ENCODE assay signal across 10 cellular contexts in genomic region chr17:19260958-19261357, GRCh38. TPM values are rescaled to one million over a fixed set of nuclear protein-coding genes. Genes with fewer than 3 reads are reported as not detected.
DNase-seq lines count a peak whose midpoint lies in the region; ATAC-seq and TF ChIP-seq lines count a peak whose summit lies in the region.
"Had no signal": no experiment of that assay in that cellular context is flagged by ENCODE, and none has a peak within 500 bp of the region (broad histone marks: within the 10 kb centered on the region; RNA-seq: fewer than 3 reads in every experiment).

No MANE protein-coding gene starts in this region.

- no peak overlapping the region for H2AFZ ChIP-seq in Karpas-422 (ENCODE audit: low read length)

- peak; percentile 6 for TF ChIP-seq CTCF in RWPE2 (IDR thresholded peaks at IDR 0.05; ENCODE audit: poor library complexity, severe bottlenecking)

- H3K27ac ChIP-seq in Karpas-422 (ENCODE audit: low read length): no peak overlapping the region
- no peak overlapping the region for H3K27ac ChIP-seq in RWPE2 (ENCODE audit: poor library complexity, severe bottlenecking)
- H3K27ac ChIP-seq: epithelial cell of prostate had no signal

- peak; percentile 0 for DNase-seq in COLO668 (lab: John Stamatoyannopoulos, UW; ENCODE audit: unreplicated experiment)
- peak; percentile 48 for DNase-seq in Karpas-422
- no peak for DNase-seq in RWPE2 (ENCODE audit: low spot score)
- peak; percentile 19 to 52 for DNase-seq in lung microvascular endothelial cell (ENCODE audit: low read depth in 2 of 2)
- DNase-seq in islet precursor cell: no peak
- no peak for DNase-seq in NOMO-1 treated with DMSO at 0.1 percent for 48 hours (lab: John Stamatoyannopoulos, UW; ENCODE audit: unreplicated experiment)
- DNase-seq in activated effector memory CD4-positive, alpha-beta T cell treated with anti-CD3 and anti-CD28 coated beads, Interleukin-2, amount 50 U/mL, for 16 hours: no peak
- DNase-seq: activated CD4-positive, alpha-beta T cell treated with anti-CD3 and anti-CD28 coated beads for 36 hours had no signal

- no peak overlapping the region for H3K9ac ChIP-seq in Karpas-422 (ENCODE audit: low read length)

- no peaks in the 10 kb centered on the region for H3K79me2 ChIP-seq in Karpas-422 (ENCODE audit: low read length)

- peak; percentile 63; the same call in 1 of the 3 replicates for ATAC-seq in RWPE2 (ENCODE audit: low read depth)
- no peak for ATAC-seq in HG03439 (IDR thresholded peaks at IDR 0.05; ENCODE audit: unreplicated experiment)
- ATAC-seq: activated CD4-positive, alpha-beta T cell treated with anti-CD3 and anti-CD28 coated beads for 36 hours had no signal

- no peaks in the 10 kb centered on the region for H3K27me3 ChIP-seq in Karpas-422 (ENCODE audit: low read length)
- H3K27me3 ChIP-seq in RWPE2 (ENCODE audit: insufficient read depth, poor library complexity, severe bottlenecking): no peaks in the 10 kb centered on the region

- H3K36me3 ChIP-seq in Karpas-422 (ENCODE audit: insufficient read depth, low read length): no peaks in the 10 kb centered on the region
- peaks cover 4% of the 10 kb centered on the region; the same call in 1 of the 2 replicates for H3K36me3 ChIP-seq in RWPE2 (ENCODE audit: low read depth)

- H3K9me3 ChIP-seq in Karpas-422 (ENCODE audit: low read length) (no peaks in the 10 kb centered on the region), RWPE2 (ENCODE audit: severe bottlenecking) (no peaks in the 10 kb centered on the region)

- H3K4me2 ChIP-seq in Karpas-422 (ENCODE audit: low read depth, low read length, poor library complexity, severe bottlenecking): no peak overlapping the region

- no peak overlapping the region for H3K4me3 ChIP-seq in Karpas-422 (ENCODE audit: low read length)
- H3K4me3 ChIP-seq in RWPE2 (ENCODE audit: severe bottlenecking): no peak overlapping the region

- peaks cover 68% of the 10 kb centered on the region for H4K20me1 ChIP-seq in Karpas-422 (ENCODE audit: insufficient read depth, low read depth, low read length)

- H3K4me1 ChIP-seq in Karpas-422 (ENCODE audit: low read length) (no peaks in the 10 kb centered on the region), RWPE2 (ENCODE audit: insufficient read depth, poor library complexity, severe bottlenecking) (peaks cover 13% of the 10 kb centered on the region)

- no peaks in the 10 kb centered on the region for H3K9me2 ChIP-seq in Karpas-422 (replicated peaks; ENCODE audit: insufficient read depth, low read length)

RNA-seq across cellular contexts. Expression of gene EPN2, which starts 23.8 kb away (rescaled TPM):
- 5.4 and 17.6 TPM in 2 replicates for total RNA-seq in Karpas-422 (2014; rRNA removed; shearing (Covaris generic); ENCODE audit: low replicate concordance)
- 13.1 and 20.6 TPM in 2 replicates for total RNA-seq in lung microvascular endothelial cell

Comparison
In these comparisons a context has a peak if more than half of its experiments do, and no peak if none do; other contexts are left out.
1. DNase-seq: peak in COLO668 (single experiment), Karpas-422 (single experiment) and lung microvascular endothelial cell (2 of 2); none in RWPE2 (single experiment), islet precursor cell (single experiment), NOMO-1 treated with DMSO at 0.1 percent for 48 hours (single experiment) and activated effector memory CD4-positive, alpha-beta T cell treated with anti-CD3 and anti-CD28 coated beads, Interleukin-2, amount 50 U/mL, for 16 hours (single experiment).